In the genomic region with DNA sequence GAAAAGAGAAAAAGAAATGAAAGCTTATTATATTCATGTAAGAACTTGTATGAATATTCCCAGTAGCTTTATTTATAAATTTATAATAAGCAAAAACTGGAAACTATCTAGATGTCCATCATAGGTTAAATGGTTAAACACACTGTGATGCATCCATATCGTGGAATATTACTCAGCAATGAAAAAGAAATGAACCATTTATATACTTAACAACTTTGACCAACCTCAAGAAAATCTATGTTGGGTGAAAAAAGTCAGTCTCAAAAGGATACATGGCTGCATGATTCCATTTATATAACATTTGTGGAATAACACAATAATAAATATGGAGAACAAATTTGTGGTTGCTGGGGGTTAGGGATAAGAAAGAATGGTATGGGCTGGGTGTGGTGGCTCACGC, we compare ENCODE assay signal across 27 cellular contexts.
"Had no signal": no experiment of that assay in that cellular context is flagged by ENCODE, and none has a peak within 500 bp of the region (broad histone marks: within the 10 kb centered on the region; RNA-seq: fewer than 3 reads in every experiment).

No MANE protein-coding gene starts in this region.

- DNase-seq: stimulated activated CD4-positive, alpha-beta T cell treated with anti-CD3 and anti-CD28 coated beads, Interleukin-2, amount 100 ng/mL, for 48 hours; stimulated activated CD4-positive, alpha-beta T cell treated with anti-CD3 and anti-CD28 coated beads, Interleukin-4, amount 100 ng/mL, for 1 hour; stimulated activated CD4-positive, alpha-beta T cell treated with anti-CD3 and anti-CD28 coated beads, Interleukin-4, amount 100 ng/mL, for 24 hours; stimulated activated CD4-positive, alpha-beta T cell treated with anti-CD3 and anti-CD28 coated beads, Interleukin-4, amount 100 ng/mL, for 4 hours; stimulated activated CD8-positive, alpha-beta memory T cell treated with anti-CD3 and anti-CD28 coated beads, Interleukin-4, amount 100 ng/mL, for 48 hours; stimulated activated naive B cell treated with anti-CD40 and anti-IgM and Interleukin-4, amounts not matched to agents 10 μg/mL and 1 μg/mL and 100 μg/mL, for 72 hours; stimulated activated naive CD4-positive, alpha-beta T cell; stimulated activated naive CD4-positive, alpha-beta T cell treated with Interleukin-2 at 50 U/mL for 16 hours; stimulated activated naive CD8-positive, alpha-beta T cell treated with anti-CD3 and anti-CD28 coated beads, Interleukin-15, amount 100 ng/mL, for 72 hours; stimulated activated naive CD8-positive, alpha-beta T cell treated with anti-CD3 and anti-CD28 coated beads, Interleukin-15, Interleukin-2, amounts not matched to agents 100 U/mL and 50 U/mL, for 24 hours; stomach; substantia nigra; testis; thyroid gland; tibial artery; transverse colon; trophoblast cell; upper lobe of left lung; upper lobe of right lung; uterus had no signal

- FAIRE-seq: urothelium cell line had no signal

- ATAC-seq: stimulated activated effector memory CD8-positive, alpha-beta T cell treated with anti-CD3 and anti-CD28 coated beads, Interleukin-12 subunit alpha, Interleukin-12 subunit beta, amount 100 ng/mL, for 72 hours; stimulated activated memory B cell treated with anti-CD40 and anti-IgM and Interleukin-4, amounts not matched to agents 10 μg/mL and 1 μg/mL and 100 μg/mL, for 72 hours; stimulated activated naive B cell treated with anti-CD40 and anti-IgM and Interleukin-4, amounts not matched to agents 10 μg/mL and 1 μg/mL and 100 μg/mL, for 72 hours; stimulated activated naive CD8-positive, alpha-beta T cell treated with anti-CD3 and anti-CD28 coated beads, Interleukin-15, amount 100 ng/mL, for 72 hours; stimulated activated naive CD8-positive, alpha-beta T cell treated with anti-CD3 and anti-CD28 coated beads, Interleukin-15, Interleukin-2, amounts not matched to agents 100 U/mL and 50 U/mL, for 24 hours; upper lobe of right lung had no signal

- H3K9me3 ChIP-seq: suprapubic skin, testis, thoracic aorta, thyroid gland, tibial artery, upper lobe of left lung, uterus, vagina had no signal

- H3K4me3 ChIP-seq: stomach, suprapubic skin, testis, thoracic aorta, thyroid gland, tibial artery, tibial nerve, transverse colon, upper lobe of left lung, upper lobe of right lung, uterus, vagina had no signal

- H3K27ac ChIP-seq: stomach, suprapubic skin, testis, thoracic aorta, thyroid gland, tibial artery, tibial nerve, transverse colon, upper lobe of left lung, upper lobe of right lung, uterus, vagina had no signal

- H3K4me1 ChIP-seq: stomach, suprapubic skin, testis, thyroid gland, tibial artery, tibial nerve, transverse colon, upper lobe of left lung, upper lobe of right lung, uterus, vagina had no signal

- H3K36me3 ChIP-seq: stomach, suprapubic skin, thoracic aorta, thyroid gland, tibial artery, tibial nerve, transverse colon, upper lobe of left lung, upper lobe of right lung, uterus, vagina had no signal

- H3K27me3 ChIP-seq: stomach, suprapubic skin, testis, thyroid gland, tibial artery, tibial nerve, transverse colon, upper lobe of left lung, upper lobe of right lung, uterus, vagina had no signal
